3 cellular contexts compared by ENCODE assay signal in genomic region chr4:97507587-97508245, GRCh38.
TF ChIP-seq lines count a peak whose summit lies in the region.

No MANE protein-coding gene starts in this region.

TF ChIP-seq in SK-N-SH, 30 proteins besides CTCF, POLR2A, EP300 and RAD21 (continued from another document):
- TF ChIP-seq TEAD4 (IDR thresholded peaks at IDR 0.05; ENCODE audit: borderline replicate concordance, insufficient read depth) (no peak), GATA2 (CRISPR knock-in tag; IDR thresholded peaks at IDR 0.05) (no peak), JUND (IDR thresholded peaks at IDR 0.05) (no peak), MXI1 (IDR thresholded peaks at IDR 0.05; ENCODE audit: low read depth, low read length) (no peak)

TF ChIP-seq in SK-N-SH treated with all-trans-retinoic acid at 6 μM for 48 hours, 23 proteins besides CTCF, POLR2A, EP300 and RAD21 (continued from another document):
- TF ChIP-seq TSHZ2 (CRISPR knock-in tag; IDR thresholded peaks at IDR 0.05) (no peak), PPARA (CRISPR knock-in tag; IDR thresholded peaks at IDR 0.05; ENCODE audit: borderline replicate concordance) (no peak), CSRNP3 (CRISPR knock-in tag; IDR thresholded peaks at IDR 0.05) (no peak), BACH2 (CRISPR knock-in tag; IDR thresholded peaks at IDR 0.05; ENCODE audit: borderline replicate concordance) (no peak), POU6F1 (CRISPR knock-in tag; IDR thresholded peaks at IDR 0.05; ENCODE audit: borderline replicate concordance, low read depth) (no peak), ESRRG (CRISPR knock-in tag; IDR thresholded peaks at IDR 0.05) (no peak), RARB (CRISPR knock-in tag; IDR thresholded peaks at IDR 0.05) (no peak), ZNF565 (CRISPR knock-in tag; conservative IDR thresholded peaks at IDR 0.05; ENCODE audit: low read depth) (no peak), ZNF70 (CRISPR knock-in tag; IDR thresholded peaks at IDR 0.05) (no peak)

TF ChIP-seq in WTC11, 78 proteins besides CTCF, POLR2A, EP300 and RAD21 (continued from another document):
- no peak for TF ChIP-seq ZBTB43 (CRISPR knock-in tag; IDR thresholded peaks at IDR 0.05)
- TF ChIP-seq MXD4 (CRISPR knock-in tag; IDR thresholded peaks at IDR 0.05; ENCODE audit: borderline replicate concordance) = no peak
- no peak for TF ChIP-seq RORB (CRISPR knock-in tag; IDR thresholded peaks at IDR 0.05)
